10 cellular contexts compared by ENCODE assay signal in the genomic region with DNA sequence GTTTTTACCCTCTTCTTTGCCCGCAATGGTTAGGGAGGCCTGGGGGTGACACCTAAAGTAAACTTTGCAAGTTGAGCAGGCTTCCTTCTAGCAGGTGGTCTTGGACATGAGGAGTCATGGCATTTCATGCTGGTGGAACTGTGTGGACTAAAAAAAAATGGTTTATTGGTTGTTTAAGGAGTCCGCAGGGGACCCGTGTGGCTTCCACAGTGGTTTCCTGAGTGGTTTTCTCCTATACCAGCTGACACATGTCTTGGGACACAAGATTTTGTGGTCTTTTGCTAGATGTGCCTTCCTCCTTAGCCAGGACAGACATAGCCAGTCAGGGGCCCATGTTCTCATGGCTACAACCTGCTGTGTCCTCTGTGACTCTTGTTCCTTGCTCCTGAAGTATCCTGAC. TPM values are rescaled to one million over a fixed set of nuclear protein-coding genes. Genes with fewer than 3 reads are reported as not detected.
DNase-seq lines count a peak whose midpoint lies in the region; ATAC-seq and TF ChIP-seq lines count a peak whose summit lies in the region.
"Had no signal": no experiment of that assay in that cellular context is flagged by ENCODE, and none has a peak within 500 bp of the region (broad histone marks: within the 10 kb centered on the region; RNA-seq: fewer than 3 reads in every experiment).

No MANE protein-coding gene starts in this region.

- peak overlapping the region; percentile 98 for H3K9ac ChIP-seq in SK-N-MC (ENCODE audit: insufficient read length)
- H3K9ac ChIP-seq: KMS-11 had no signal

- peak overlapping the region; percentile 93 for H3K4me3 Mint-ChIP-seq in T-helper 2 cell treated with Interferon-gamma antibody and Interleukin-4, amounts not matched to agents 5 μg/mL and 100 μg/mL, for 36 hours

- no peaks in the 10 kb centered on the region for H3K9me3 ChIP-seq in SK-N-MC (ENCODE audit: low read depth, low read length)
- H3K9me3 ChIP-seq in esophagus muscularis mucosa, result peaks cover 0 to 36% (median 14%) of the 10 kb centered on the region in 4 donors
- no peaks in the 10 kb centered on the region for H3K9me3 ChIP-seq in gastrocnemius medialis
- H3K9me3 ChIP-seq: esophagus squamous epithelium had no signal

- intact Hi-C loops in esophagus muscularis mucosa (cut with DNase I) (no loop called here), gastrocnemius medialis (cut with DNase I; ENCODE audit: low total_unique reads) (loop anchor here (2.0 kb wide), 1 partner anchor 17 kb away; no protein-coding TSS in a partner anchor)

- peaks cover 5% of the 10 kb centered on the region for H3K27me3 Mint-ChIP-seq in T-helper 2 cell treated with Interferon-gamma antibody and Interleukin-4, amounts not matched to agents 5 μg/mL and 100 μg/mL, for 36 hours (ENCODE audit: low read depth)

- H3K9me3 Mint-ChIP-seq in T-helper 2 cell treated with Interferon-gamma antibody and Interleukin-4, amounts not matched to agents 5 μg/mL and 100 μg/mL, for 36 hours, result peaks cover 36% of the 10 kb centered on the region

- H3K27ac ChIP-seq in SK-N-MC (no peak overlapping the region), esophagus muscularis mucosa (replicated peaks in 1 of 4) (peak overlapping the region in 2 of 4 donors; percentile 92 to 94), gastrocnemius medialis (peak overlapping the region in 3 of 4 donors; percentile 87 to 98 (median 90))
- H3K27ac ChIP-seq: KMS-11 had no signal

- H3K27me3 ChIP-seq in esophagus muscularis mucosa (no peaks in the 10 kb centered on the region), gastrocnemius medialis (no peaks in the 10 kb centered on the region)

- peak overlapping the region; percentile 15 for H3K27ac Mint-ChIP-seq in T-helper 2 cell treated with Interferon-gamma antibody and Interleukin-4, amounts not matched to agents 5 μg/mL and 100 μg/mL, for 36 hours

- TF ChIP-seq POLR2A in esophagus muscularis mucosa (IDR thresholded peaks at IDR 0.05; ENCODE audit: low read depth) (no peak), gastrocnemius medialis (IDR thresholded peaks at IDR 0.05) (no peak)

- TF ChIP-seq CTCF in esophagus muscularis mucosa (IDR thresholded peaks at IDR 0.05), result no peak
- TF ChIP-seq CTCF in gastrocnemius medialis (IDR thresholded peaks at IDR 0.05 in 4 of 5, conservative IDR thresholded peaks at IDR 0.05 in 1 of 5), result no peak

- H3K4me3 ChIP-seq in SK-N-MC, result peak overlapping the region; percentile 93
- peak overlapping the region; percentile 67 to 96 (median 82) for H3K4me3 ChIP-seq in esophagus muscularis mucosa
- peak overlapping the region; percentile 65 to 99 (median 91) for H3K4me3 ChIP-seq in gastrocnemius medialis

- no peak for TF ChIP-seq EP300 in esophagus muscularis mucosa (IDR thresholded peaks at IDR 0.05)

- no peak for DNase-seq in T-helper 2 cell treated with Interferon-gamma antibody and Interleukin-4, amounts not matched to agents 5 μg/mL and 100 μg/mL, for 36 hours (ENCODE audit: low spot score)
- DNase-seq in T-helper 2 cell, result no peak
- no peak for DNase-seq in SK-N-MC (ENCODE audit: low read depth, low spot score)
- no peak for DNase-seq in esophagus muscularis mucosa (ENCODE audit: extremely low spot score)
- DNase-seq in gastrocnemius medialis, result no peak
- no peak for DNase-seq in CD1c-positive myeloid dendritic cell (ENCODE audit: extremely low spot score)
- no peak for DNase-seq in globus pallidus (ENCODE audit: low spot score)
- DNase-seq: esophagus squamous epithelium had no signal

- H3K4me1 ChIP-seq in esophagus muscularis mucosa (peaks cover 16 to 33% (median 22%) of the 10 kb centered on the region in 4 donors), gastrocnemius medialis (peaks cover 18 to 19% of the 10 kb centered on the region in 2 donors)

- WGBS in esophagus muscularis mucosa, result 38% methylated on average over 3 of the region's 3 CpGs

- peaks cover 18% of the 10 kb centered on the region for H3K4me1 Mint-ChIP-seq in T-helper 2 cell treated with Interferon-gamma antibody and Interleukin-4, amounts not matched to agents 5 μg/mL and 100 μg/mL, for 36 hours (ENCODE audit: low read depth)

- H3K36me3 ChIP-seq in SK-N-MC (ENCODE audit: insufficient read depth, low read length), result peaks cover 39% of the 10 kb centered on the region
- peaks cover 35 to 37% (median 36%) of the 10 kb centered on the region in 4 donors for H3K36me3 ChIP-seq in esophagus muscularis mucosa
- peaks cover 0 to 39% of the 10 kb centered on the region in 2 donors for H3K36me3 ChIP-seq in gastrocnemius medialis

- no peak for ATAC-seq in gastrocnemius medialis
- ATAC-seq in GM21786 (IDR thresholded peaks at IDR 0.05; ENCODE audit: unreplicated experiment), result no peak

- in situ Hi-C loops in gastrocnemius medialis (cut with MboI; ENCODE audit: low sequenced_read_pairs in 4 of 4), result no loop called here

- peaks cover 57% of the 10 kb centered on the region for H3K36me3 Mint-ChIP-seq in T-helper 2 cell treated with Interferon-gamma antibody and Interleukin-4, amounts not matched to agents 5 μg/mL and 100 μg/mL, for 36 hours (ENCODE audit: low read depth)

RNA-seq across cellular contexts. Expression of gene ZNF543, which starts 1.5 kb away (rescaled TPM):
- total RNA-seq in esophagus muscularis mucosa (1 to 10 TPM; 6.6 to 9.1 (median 8.3) TPM), gastrocnemius medialis (10 to 100 TPM in 1 of 4 donors, 1 to 10 TPM in 3; 5.8 to 11.5 (median 8.3) TPM)

RNA-seq across cellular contexts. Expression of gene ZNF304, which starts 29.3 kb away (rescaled TPM):
- total RNA-seq in esophagus muscularis mucosa (10 to 100 TPM in 1 of 4 donors, 1 to 10 TPM in 3; 7.1 to 12.4 (median 8.5) TPM), gastrocnemius medialis (1 to 10 TPM; 4.1 to 6.5 (median 4.8) TPM)

RNA-seq across cellular contexts. Expression of gene ZNF460, which starts 41.5 kb away (rescaled TPM):
- 10 to 100 TPM; 46.1 to 75.0 (median 50.1) TPM for total RNA-seq in esophagus muscularis mucosa
- 10 to 100 TPM; 20.2 to 63.3 (median 42.3) TPM for total RNA-seq in gastrocnemius medialis

RNA-seq across cellular contexts. Expression of gene TRAPPC2B, which starts 41.6 kb away (rescaled TPM):
- total RNA-seq in esophagus muscularis mucosa (10 to 100 TPM; 12.9 to 29.5 (median 20.2) TPM), gastrocnemius medialis (10 to 100 TPM; 34.4 to 47.4 (median 40.8) TPM)

RNA-seq across cellular contexts. Expression of gene ZNF547, which starts 41.6 kb away (rescaled TPM):
- 1 to 10 TPM; 1.4 to 3.3 (median 2.8) TPM for total RNA-seq in esophagus muscularis mucosa
- 1 to 10 TPM in 3 of 4 donors, under 1 TPM in 1; 0.58 to 4.4 (median 2.6) TPM for total RNA-seq in gastrocnemius medialis
